20 cellular contexts compared by ENCODE assay signal in genomic region chr19:2412449-2412848, GRCh38. TPM values are rescaled to one million over a fixed set of nuclear protein-coding genes. Genes with fewer than 3 reads are reported as not detected.
"Had no signal": no experiment of that assay in that cellular context is flagged by ENCODE, and none has a peak within 500 bp of the region (broad histone marks: within the 10 kb centered on the region; RNA-seq: fewer than 3 reads in every experiment).

No MANE protein-coding gene starts in this region.

- H3K9me3 ChIP-seq: left lung, sigmoid colon had no signal

- H3K27me3 Mint-ChIP-seq: activated naive CD4-positive, alpha-beta T cell treated with anti-CD3 and anti-CD28 coated beads, Interleukin-2, amount 50 U/mL, for 24 hours had no signal

- H3K4me3 ChIP-seq: heart left ventricle, left lung, sigmoid colon, stomach had no signal

- DNase-seq: activated CD4-positive, alpha-beta T cell treated with anti-CD3 and anti-CD28 coated beads for 48 hours; activated CD4-positive, CD25-positive, alpha-beta regulatory T cell; activated CD8-positive, alpha-beta T cell treated with anti-CD3 and anti-CD28 coated beads, Interleukin-2, amount 10 ng/mL, durations not matched to agents 7 days and 5 days; activated effector memory CD4-positive, alpha-beta T cell treated with Interleukin-2 at 50 U/mL for 16 hours; activated T-cell treated with anti-CD3 and anti-CD28 coated beads, Interleukin-2, amount 50 U/mL, for 4 hours; cerebellar nuclear complex; cortex of kidney; effector CD4-positive, alpha-beta T cell; heart left ventricle; left lung; sigmoid colon; stimulated activated CD4-positive, alpha-beta T cell treated with anti-CD3 and anti-CD28 coated beads, Interleukin-4, amount 100 ng/mL, for 24 hours; stomach; trophoblast cell had no signal

- H3K4me1 ChIP-seq: heart left ventricle, left lung, sigmoid colon, stomach had no signal

- H3K4me3 Mint-ChIP-seq: activated CD8-positive, alpha-beta T cell treated with anti-CD3 and anti-CD28 coated beads, Interleukin-2, amount 10 ng/mL, durations not matched to agents 7 days and 5 days; activated naive CD4-positive, alpha-beta T cell treated with anti-CD3 and anti-CD28 coated beads, Interleukin-2, amount 50 U/mL, for 24 hours; activated T-cell treated with anti-CD3 and anti-CD28 coated beads, Interleukin-2, amount 50 U/mL, for 4 hours; mesothelial cell of epicardium; natural killer cell treated with Interleukin-12 subunit alpha and Interleukin-12 subunit beta and Interleukin-15 and Interleukin-18, amount 100 ng/mL, for 72 hours; stimulated activated effector memory CD8-positive, alpha-beta T cell treated with anti-CD3 and anti-CD28 coated beads, Interleukin-12 subunit alpha, Interleukin-12 subunit beta, amount 100 ng/mL, for 72 hours had no signal

- H3K4me1 Mint-ChIP-seq: mesothelial cell of epicardium had no signal

- H3K9me3 Mint-ChIP-seq: activated naive CD4-positive, alpha-beta T cell treated with anti-CD3 and anti-CD28 coated beads, Interleukin-2, amount 50 U/mL, for 24 hours; activated T-cell treated with anti-CD3 and anti-CD28 coated beads, Interleukin-2, amount 50 U/mL, for 4 hours; natural killer cell treated with Interleukin-12 subunit alpha and Interleukin-12 subunit beta and Interleukin-15 and Interleukin-18, amount 100 ng/mL, for 72 hours; stimulated activated effector memory CD8-positive, alpha-beta T cell treated with anti-CD3 and anti-CD28 coated beads, Interleukin-12 subunit alpha, Interleukin-12 subunit beta, amount 100 ng/mL, for 72 hours had no signal

- H3K27ac Mint-ChIP-seq: activated CD8-positive, alpha-beta T cell treated with anti-CD3 and anti-CD28 coated beads, Interleukin-2, amount 10 ng/mL, durations not matched to agents 7 days and 5 days; activated naive CD4-positive, alpha-beta T cell treated with anti-CD3 and anti-CD28 coated beads, Interleukin-2, amount 50 U/mL, for 24 hours; mesothelial cell of epicardium; natural killer cell treated with Interleukin-12 subunit alpha and Interleukin-12 subunit beta and Interleukin-15 and Interleukin-18, amount 100 ng/mL, for 72 hours; stimulated activated effector memory CD8-positive, alpha-beta T cell treated with anti-CD3 and anti-CD28 coated beads, Interleukin-12 subunit alpha, Interleukin-12 subunit beta, amount 100 ng/mL, for 72 hours had no signal

- H3K36me3 Mint-ChIP-seq: natural killer cell treated with Interleukin-12 subunit alpha and Interleukin-12 subunit beta and Interleukin-15 and Interleukin-18, amount 100 ng/mL, for 72 hours; stimulated activated effector memory CD8-positive, alpha-beta T cell treated with anti-CD3 and anti-CD28 coated beads, Interleukin-12 subunit alpha, Interleukin-12 subunit beta, amount 100 ng/mL, for 72 hours had no signal

- H3K27ac ChIP-seq: heart left ventricle, left lung, sigmoid colon, stomach had no signal

RNA-seq across cellular contexts. Expression of gene TMPRSS9, which starts 52.4 kb away (rescaled TPM):
- total RNA-seq: activated CD8-positive, alpha-beta T cell treated with anti-CD3 and anti-CD28 coated beads, Interleukin-2, amount 10 ng/mL, durations not matched to agents 7 days and 5 days; activated T-cell treated with anti-CD3 and anti-CD28 coated beads, Interleukin-2, amount 50 U/mL, for 4 hours; bronchial epithelial cell; kidney epithelial cell; left lung; natural killer cell treated with Interleukin-12 subunit alpha and Interleukin-12 subunit beta and Interleukin-15 and Interleukin-18, amount 100 ng/mL, for 72 hours had no signal
